27 cellular contexts compared by ENCODE assay signal in genomic region chr10:115398026-115398425, GRCh38.
DNase-seq lines count a peak whose midpoint lies in the region; ATAC-seq lines count a peak whose summit lies in the region.
"Had no signal": no experiment of that assay in that cellular context is flagged by ENCODE, and none has a peak within 500 bp of the region (broad histone marks: within the 10 kb centered on the region; RNA-seq: fewer than 3 reads in every experiment).

No MANE protein-coding gene starts in this region.

- peaks cover 17% of the 10 kb centered on the region for H3K9me3 Mint-ChIP-seq in stimulated activated effector memory CD8-positive, alpha-beta T cell treated with anti-CD3 and anti-CD28 coated beads, Interleukin-12 subunit alpha, Interleukin-12 subunit beta, amount 100 ng/mL, for 72 hours
- H3K9me3 Mint-ChIP-seq: CD14-positive monocyte had no signal

- ATAC-seq in stimulated activated effector memory CD8-positive, alpha-beta T cell treated with anti-CD3 and anti-CD28 coated beads, Interleukin-12 subunit alpha, Interleukin-12 subunit beta, amount 100 ng/mL, for 72 hours = peak; percentile 8
- ATAC-seq in HG03521 (IDR thresholded peaks at IDR 0.05; ENCODE audit: unreplicated experiment) = no peak
- ATAC-seq: A549; CD8-positive, alpha-beta T cell had no signal

- no peaks in the 10 kb centered on the region for H3K36me3 Mint-ChIP-seq in stimulated activated effector memory CD8-positive, alpha-beta T cell treated with anti-CD3 and anti-CD28 coated beads, Interleukin-12 subunit alpha, Interleukin-12 subunit beta, amount 100 ng/mL, for 72 hours
- H3K36me3 Mint-ChIP-seq: CD14-positive monocyte; CD4-positive, alpha-beta memory T cell; CD4-positive, CD25-positive, alpha-beta regulatory T cell; CD8-positive, alpha-beta T cell had no signal

- no peak overlapping the region for H3K4me3 Mint-ChIP-seq in stimulated activated effector memory CD8-positive, alpha-beta T cell treated with anti-CD3 and anti-CD28 coated beads, Interleukin-12 subunit alpha, Interleukin-12 subunit beta, amount 100 ng/mL, for 72 hours
- H3K4me3 Mint-ChIP-seq: B cell; CD14-positive monocyte; CD4-positive, alpha-beta memory T cell; CD4-positive, alpha-beta T cell; CD4-positive, CD25-positive, alpha-beta regulatory T cell; CD8-positive, alpha-beta memory T cell; CD8-positive, alpha-beta T cell had no signal

- intact Hi-C loops in head of caudate nucleus (cut with DNase I) = no loop called here
- intact Hi-C loops in posterior vena cava (cut with DNase I) = no loop called here

- H3K27ac Mint-ChIP-seq in stimulated activated effector memory CD8-positive, alpha-beta T cell treated with anti-CD3 and anti-CD28 coated beads, Interleukin-12 subunit alpha, Interleukin-12 subunit beta, amount 100 ng/mL, for 72 hours = no peak overlapping the region
- H3K27ac Mint-ChIP-seq: B cell; CD14-positive monocyte; CD4-positive, alpha-beta T cell; CD4-positive, CD25-positive, alpha-beta regulatory T cell; CD8-positive, alpha-beta memory T cell; CD8-positive, alpha-beta T cell had no signal

- no peaks in the 10 kb centered on the region for H3K4me1 Mint-ChIP-seq in stimulated activated effector memory CD8-positive, alpha-beta T cell treated with anti-CD3 and anti-CD28 coated beads, Interleukin-12 subunit alpha, Interleukin-12 subunit beta, amount 100 ng/mL, for 72 hours
- H3K4me1 Mint-ChIP-seq: B cell; CD14-positive monocyte; CD4-positive, alpha-beta memory T cell; CD4-positive, CD25-positive, alpha-beta regulatory T cell; CD8-positive, alpha-beta memory T cell had no signal

- DNase-seq in head of caudate nucleus (peak in 25 of 42 donors; percentile 4 to 68 (median 25)), posterior vena cava (ENCODE audit: low spot score) (no peak)
- no peak for DNase-seq in stimulated activated effector memory CD8-positive, alpha-beta T cell treated with anti-CD3 and anti-CD28 coated beads, Interleukin-12 subunit alpha, Interleukin-12 subunit beta, amount 100 ng/mL, for 72 hours (ENCODE audit: low spot score in 2 of 2)
- DNase-seq: 8988T; ACHN; AML-193; BE2C; C1 segment of cervical spinal cord; Caco-2; Calu3; CD4-positive, alpha-beta memory T cell; CD4-positive, alpha-beta T cell; CD4-positive, CD25-positive, alpha-beta regulatory T cell; CD8-positive, alpha-beta memory T cell; CD8-positive, alpha-beta T cell; COR-L47; DMS 273 treated with DMSO at 0.1 percent for 48 hours; DMS153; DMS53; DMS79; DMS79 treated with DMSO at 0.1 percent for 48 hours; DND-41; EL had no signal

Comparison
In these comparisons a context has a peak if more than half of its experiments do, and no peak if none do; other contexts are left out.
1. DNase-seq: peak in head of caudate nucleus (25 of 42); none in stimulated activated effector memory CD8-positive, alpha-beta T cell treated with anti-CD3 and anti-CD28 coated beads, Interleukin-12 subunit alpha, Interleukin-12 subunit beta, amount 100 ng/mL, for 72 hours (0 of 2) and posterior vena cava (single experiment).